In genomic region chr2:237157551-237158102, GRCh38 we compare ENCODE assay signal across 19 cellular contexts.
A peak's percentile ranks its signal among the peaks of the same experiment; 100 is the strongest.
DNase-seq lines count a peak whose midpoint lies in the region; ATAC-seq and TF ChIP-seq lines count a peak whose summit lies in the region.
"Had no signal": no experiment of that assay in that cellular context is flagged by ENCODE, and none has a peak within 500 bp of the region (broad histone marks: within the 10 kb centered on the region; RNA-seq: fewer than 3 reads in every experiment).

No MANE protein-coding gene starts in this region.

- H3K4me1 Mint-ChIP-seq in osteocyte (ENCODE audit: unreplicated experiment): peaks cover 83% of the 10 kb centered on the region
- H3K4me1 Mint-ChIP-seq in activated CD8-positive, alpha-beta T cell treated with anti-CD3 and anti-CD28 coated beads for 36 hours (ENCODE audit: low read depth): peaks cover 44% of the 10 kb centered on the region

- peak overlapping the region; percentile 86 for H3K27ac ChIP-seq in left ventricle myocardium inferior (replicated peaks)
- H3K27ac ChIP-seq: foreskin keratinocyte, HL-60 had no signal

- CTCF ChIA-PET in activated CD8-positive, alpha-beta T cell treated with anti-CD3 and anti-CD28 coated beads for 36 hours (lab: Charles Lee): interaction anchor here (1.7 kb wide), 1 partner anchor 9 kb away, joined by 5 read pairs; no protein-coding TSS in a partner anchor

- peaks cover 3% of the 10 kb centered on the region for H3K9me3 Mint-ChIP-seq in osteocyte (ENCODE audit: unreplicated experiment)
- H3K9me3 Mint-ChIP-seq in activated CD8-positive, alpha-beta T cell treated with anti-CD3 and anti-CD28 coated beads for 36 hours: peaks cover 2% of the 10 kb centered on the region
- H3K9me3 Mint-ChIP-seq: effector memory CD8-positive, alpha-beta T cell had no signal

- ATAC-seq in Right ventricle myocardium inferior: no peak
- ATAC-seq in HG02938 (IDR thresholded peaks at IDR 0.05; ENCODE audit: unreplicated experiment): no peak
- ATAC-seq in activated CD8-positive, alpha-beta T cell treated with anti-CD3 and anti-CD28 coated beads for 36 hours: no peak
- ATAC-seq in GM18858 (IDR thresholded peaks at IDR 0.05; ENCODE audit: unreplicated experiment): no peak
- ATAC-seq: effector memory CD8-positive, alpha-beta T cell; foreskin keratinocyte; left lung had no signal

- no peak overlapping the region for H3K4me3 ChIP-seq in left ventricle myocardium inferior
- H3K4me3 ChIP-seq: left lung, transverse colon had no signal

- peaks cover 8% of the 10 kb centered on the region for H3K27me3 ChIP-seq in left ventricle myocardium inferior (ENCODE audit: low read depth)
- H3K27me3 ChIP-seq: foreskin keratinocyte, transverse colon had no signal

- no peak for TF ChIP-seq CTCF in left ventricle myocardium inferior (IDR thresholded peaks at IDR 0.05; ENCODE audit: borderline replicate concordance)
- no peak for TF ChIP-seq CTCF in osteocyte (IDR thresholded peaks at IDR 0.05)
- no peak for TF ChIP-seq CTCF in activated CD8-positive, alpha-beta T cell treated with anti-CD3 and anti-CD28 coated beads for 36 hours (IDR thresholded peaks at IDR 0.05)

- peaks cover 27% of the 10 kb centered on the region for H3K4me1 ChIP-seq in left ventricle myocardium inferior
- H3K4me1 ChIP-seq: foreskin keratinocyte had no signal

- H3K27me3 Mint-ChIP-seq in osteocyte (ENCODE audit: unreplicated experiment): no peaks in the 10 kb centered on the region
- no peaks in the 10 kb centered on the region for H3K27me3 Mint-ChIP-seq in activated CD8-positive, alpha-beta T cell treated with anti-CD3 and anti-CD28 coated beads for 36 hours

- intact Hi-C loops in left ventricle myocardium inferior (cut with micrococcal nuclease): loop anchor here (10.0 kb wide), 2 partner anchors 167 to 247 kb away; no protein-coding TSS in a partner anchor
- intact Hi-C loops in Right ventricle myocardium inferior (cut with DNase I): loop anchor here (5.0 to 10.0 kb wide), 2 partner anchors 255 to 317 kb away; partner anchors contain the start of gene COL6A3
- intact Hi-C loops in activated CD8-positive, alpha-beta T cell treated with anti-CD3 and anti-CD28 coated beads for 36 hours (cut with micrococcal nuclease): loop anchor here (5.0 to 10.0 kb wide), 2 partner anchors 167 to 275 kb away; no protein-coding TSS in a partner anchor

- POLR2A ChIA-PET in activated CD8-positive, alpha-beta T cell treated with anti-CD3 and anti-CD28 coated beads for 36 hours (lab: Charles Lee): no interaction called here

- DNase-seq in left ventricle myocardium inferior: no peak
- no peak for DNase-seq in Right ventricle myocardium inferior (ENCODE audit: missing footprints)
- DNase-seq in brain pericyte (ENCODE audit: low read depth, low spot score): peak; percentile 97
- DNase-seq in osteocyte (ENCODE audit: extremely low spot score, unreplicated experiment): peak; percentile 90
- no peak for DNase-seq in activated CD8-positive, alpha-beta T cell treated with anti-CD3 and anti-CD28 coated beads for 36 hours
- no peak for DNase-seq in OCI-M2 (lab: John Stamatoyannopoulos, UW; ENCODE audit: unreplicated experiment)
- DNase-seq: activated CD4-positive, alpha-beta T cell treated with anti-CD3 and anti-CD28 coated beads, Interleukin-2, amount 50 U/mL, for 4 hours; activated naive CD4-positive, alpha-beta T cell treated with anti-CD3 and anti-CD28 coated beads, Interleukin-2, amount 50 U/mL, for 16 hours; CD4-positive, CD25-positive, alpha-beta regulatory T cell; effector memory CD8-positive, alpha-beta T cell; foreskin keratinocyte; NCI-H1105; stimulated activated CD4-positive, alpha-beta T cell treated with anti-CD3 and anti-CD28 coated beads, Interleukin-4, amount 100 ng/mL, for 4 hours; stimulated activated CD8-positive, alpha-beta memory T cell treated with anti-CD3 and anti-CD28 coated beads, Interleukin-4, amount 100 ng/mL, for 48 hours; transverse colon had no signal

- no peaks in the 10 kb centered on the region for H3K36me3 Mint-ChIP-seq in osteocyte (ENCODE audit: unreplicated experiment)
- peaks cover 2% of the 10 kb centered on the region for H3K36me3 Mint-ChIP-seq in activated CD8-positive, alpha-beta T cell treated with anti-CD3 and anti-CD28 coated beads for 36 hours (ENCODE audit: low read depth)
- H3K36me3 Mint-ChIP-seq: CD4-positive, CD25-positive, alpha-beta regulatory T cell had no signal

- H3K27ac Mint-ChIP-seq in osteocyte (ENCODE audit: unreplicated experiment): peak overlapping the region; percentile 96
- no peak overlapping the region for H3K27ac Mint-ChIP-seq in activated CD8-positive, alpha-beta T cell treated with anti-CD3 and anti-CD28 coated beads for 36 hours
- H3K27ac Mint-ChIP-seq: CD4-positive, CD25-positive, alpha-beta regulatory T cell; effector memory CD8-positive, alpha-beta T cell had no signal

- H3K9me3 ChIP-seq in left ventricle myocardium inferior (replicated peaks): no peaks in the 10 kb centered on the region
- H3K9me3 ChIP-seq: left lung, transverse colon had no signal

- H3K4me3 Mint-ChIP-seq in osteocyte (ENCODE audit: unreplicated experiment): no peak overlapping the region
- H3K4me3 Mint-ChIP-seq in activated CD8-positive, alpha-beta T cell treated with anti-CD3 and anti-CD28 coated beads for 36 hours: no peak overlapping the region
- H3K4me3 Mint-ChIP-seq: CD4-positive, CD25-positive, alpha-beta regulatory T cell; effector memory CD8-positive, alpha-beta T cell had no signal

- no peaks in the 10 kb centered on the region for H3K36me3 ChIP-seq in left ventricle myocardium inferior
- H3K36me3 ChIP-seq: left lung, transverse colon had no signal

Comparison
In these comparisons a context has a peak if more than half of its experiments do, and no peak if none do; other contexts are left out.
1. DNase-seq: peak in brain pericyte (single experiment) and osteocyte (single experiment); none in left ventricle myocardium inferior (single experiment), Right ventricle myocardium inferior (single experiment), activated CD8-positive, alpha-beta T cell treated with anti-CD3 and anti-CD28 coated beads for 36 hours (single experiment) and OCI-M2 (single experiment).